Comparison of ENCODE assay signal across 1 cellular context in genomic region chr12:18221726-18222125, GRCh38.
TF ChIP-seq lines count a peak whose summit lies in the region.

No MANE protein-coding gene starts in this region.

TF ChIP-seq in GM23338, 12 proteins besides CTCF, POLR2A, EP300 and RAD21 (continued from another document):
- TF ChIP-seq ZNF331 (CRISPR knock-in tag; IDR thresholded peaks at IDR 0.05; ENCODE audit: low read depth) (no peak), EZH2 (IDR thresholded peaks at IDR 0.05; ENCODE audit: low read depth, unreplicated experiment) (no peak), ETS1 (IDR thresholded peaks at IDR 0.05) (no peak), JUNB (IDR thresholded peaks at IDR 0.05; ENCODE audit: unreplicated experiment) (no peak), ZNF462 (CRISPR knock-in tag; IDR thresholded peaks at IDR 0.05) (no peak), STAT1 (IDR thresholded peaks at IDR 0.05; ENCODE audit: unreplicated experiment) (no peak)
